1 cellular context compared by ENCODE assay signal in the genomic region with DNA sequence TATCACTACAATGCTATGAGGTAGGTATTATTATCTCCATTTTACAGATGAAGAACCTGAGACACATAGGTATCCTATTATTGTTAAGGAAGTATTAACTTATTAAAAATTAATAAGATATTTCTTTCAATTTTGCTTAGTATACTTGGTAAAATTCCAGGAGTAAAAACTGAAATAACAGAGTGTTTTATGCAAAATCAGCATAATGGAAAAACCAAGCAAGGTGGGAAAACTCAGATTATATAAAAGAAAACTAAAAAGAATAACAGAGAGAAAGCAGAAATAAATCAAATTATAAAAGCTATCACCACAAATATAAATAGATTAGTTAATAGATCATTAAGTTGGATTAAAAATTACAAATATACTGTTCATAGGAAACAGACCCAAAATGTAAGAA.
TF ChIP-seq lines count a peak whose summit lies in the region.

No MANE protein-coding gene starts in this region.

TF ChIP-seq in HepG2, 621 proteins besides CTCF, POLR2A, EP300 and RAD21:
- TF ChIP-seq, protein P1, sequence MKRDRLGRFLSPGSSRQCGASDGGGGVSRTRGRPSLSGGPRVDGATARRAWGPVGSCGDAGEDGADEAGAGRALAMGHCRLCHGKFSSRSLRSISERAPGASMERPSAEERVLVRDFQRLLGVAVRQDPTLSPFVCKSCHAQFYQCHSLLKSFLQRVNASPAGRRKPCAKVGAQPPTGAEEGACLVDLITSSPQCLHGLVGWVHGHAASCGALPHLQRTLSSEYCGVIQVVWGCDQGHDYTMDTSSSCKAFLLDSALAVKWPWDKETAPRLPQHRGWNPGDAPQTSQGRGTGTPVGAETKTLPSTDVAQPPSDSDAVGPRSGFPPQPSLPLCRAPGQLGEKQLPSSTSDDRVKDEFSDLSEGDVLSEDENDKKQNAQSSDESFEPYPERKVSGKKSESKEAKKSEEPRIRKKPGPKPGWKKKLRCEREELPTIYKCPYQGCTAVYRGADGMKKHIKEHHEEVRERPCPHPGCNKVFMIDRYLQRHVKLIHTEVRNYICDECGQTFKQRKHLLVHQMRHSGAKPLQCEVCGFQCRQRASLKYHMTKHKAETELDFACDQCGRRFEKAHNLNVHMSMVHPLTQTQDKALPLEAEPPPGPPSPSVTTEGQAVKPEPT (CRISPR knock-in tag; IDR thresholded peaks at IDR 0.05; ENCODE audit: low read depth): no peak
- TF ChIP-seq ZEB1 (IDR thresholded peaks at IDR 0.05; ENCODE audit: insufficient replicate concordance, low read depth): no peak
- no peak for TF ChIP-seq NFIB (CRISPR knock-in tag; IDR thresholded peaks at IDR 0.05; ENCODE audit: borderline replicate concordance)
- TF ChIP-seq MAFK (conservative IDR thresholded peaks at IDR 0.05 in 1 of 2, IDR thresholded peaks at IDR 0.05 in 1 of 2; ENCODE audit: low read length in 2 of 2): peak; percentile 77 to 87
- peak; percentile 66 for TF ChIP-seq MAFF (IDR thresholded peaks at IDR 0.05; ENCODE audit: low read depth, low read length)
